ENCODE assay signal across 8 cellular contexts in the genomic region with DNA sequence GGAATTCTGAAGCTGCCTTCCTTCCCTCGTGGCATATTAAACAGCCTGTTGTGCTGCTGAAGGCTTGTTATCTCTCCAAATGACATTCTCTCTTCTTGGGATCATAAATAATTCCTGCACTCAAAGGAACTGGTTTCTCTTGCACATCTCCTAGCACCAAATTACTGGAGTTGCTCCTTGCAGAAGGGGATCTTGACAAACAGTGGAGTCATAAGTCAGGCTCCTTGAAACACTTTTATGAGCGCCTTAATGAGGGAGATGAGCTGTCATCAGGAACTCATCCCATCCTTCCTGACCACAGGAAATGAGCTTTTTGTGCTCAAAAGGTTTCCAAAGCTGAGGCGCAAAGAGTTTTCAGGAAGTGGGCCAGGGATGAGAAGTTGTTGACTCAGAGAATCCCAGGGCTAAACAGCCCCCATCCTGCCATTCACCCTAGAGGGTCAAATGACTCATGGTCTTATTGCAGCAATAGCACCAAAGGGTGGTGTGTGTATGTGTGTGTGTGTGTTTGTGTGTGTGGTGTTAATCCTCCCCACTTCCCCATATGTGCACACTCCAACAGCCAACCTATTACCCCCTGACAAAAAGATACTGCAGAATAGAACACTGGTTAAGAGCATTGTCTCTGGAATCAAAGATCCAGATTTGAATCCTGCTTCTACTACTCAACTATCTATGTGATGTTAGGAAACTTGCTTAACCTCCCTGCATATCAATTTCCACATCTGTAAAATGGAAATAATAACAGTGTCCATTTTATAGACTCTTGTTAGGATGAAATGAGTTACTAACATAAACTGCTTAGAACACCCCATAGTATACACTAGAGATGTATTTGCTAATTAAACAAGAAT. TPM values are rescaled to one million over a fixed set of nuclear protein-coding genes. Genes with fewer than 3 reads are reported as not detected.
A peak's percentile ranks its signal among the peaks of the same experiment; 100 is the strongest.
DNase-seq lines count a peak whose midpoint lies in the region; ATAC-seq and TF ChIP-seq lines count a peak whose summit lies in the region.

No MANE protein-coding gene starts in this region.

- H3K4me2 ChIP-seq in GM23338 = no peak overlapping the region

- DNase-seq in GM23338 (ENCODE audit: low spot score) = no peak
- peak; percentile 96 for DNase-seq in RWPE1 (ENCODE audit: low spot score)
- peak; percentile 97 for DNase-seq in fibroblast of the aortic adventitia (ENCODE audit: low read depth)
- peak; percentile 100 for DNase-seq in skeletal muscle cell (ENCODE audit: low read depth)
- DNase-seq in HuH-7 (ENCODE audit: low spot score) = no peak
- DNase-seq in NCI-H2196 (lab: John Stamatoyannopoulos, UW; ENCODE audit: unreplicated experiment) = no peak

- no peaks in the 10 kb centered on the region for H3K79me2 ChIP-seq in GM23338 (replicated peaks; ENCODE audit: insufficient read depth)

- peaks cover 27% of the 10 kb centered on the region for H3K27me3 ChIP-seq in GM23338 (ENCODE audit: insufficient read depth)

- H3K36me3 Mint-ChIP-seq in GM23338 (ENCODE audit: low read depth) = no peaks in the 10 kb centered on the region

- H3K9me3 Mint-ChIP-seq in GM23338 = no peaks in the 10 kb centered on the region

- CTCF ChIA-PET in RWPE1 (lab: Yijun Ruan, JAX) = interaction anchor here (1.6 kb wide), 1 partner anchor 37 kb away, joined by 4 read pairs; no protein-coding TSS in a partner anchor

- no peak for ATAC-seq in GM23338
- no peak for ATAC-seq in GM19455 (IDR thresholded peaks at IDR 0.05; ENCODE audit: unreplicated experiment)
- ATAC-seq in GM18861 (IDR thresholded peaks at IDR 0.05; ENCODE audit: unreplicated experiment) = no peak

- TF ChIP-seq CTCF in GM23338 (conservative IDR thresholded peaks at IDR 0.05; ENCODE audit: low read depth in 2 of 2) (no peak), RWPE1 (conservative IDR thresholded peaks at IDR 0.05; ENCODE audit: low read depth) (no peak), fibroblast of the aortic adventitia (IDR thresholded peaks at IDR 0.05; ENCODE audit: insufficient read depth, low read length) (no peak)

- H3K4me3 Mint-ChIP-seq in GM23338 = no peak overlapping the region

- 0 out of 2 replicates have a peak overlapping the region, but pooled peaks have one; percentile 52 for H2AFZ ChIP-seq in GM23338

- H3K36me3 ChIP-seq in GM23338 (ENCODE audit: insufficient read depth) = no peaks in the 10 kb centered on the region

- peaks cover 11% of the 10 kb centered on the region; the same call in 1 of the 2 replicates for H3F3A ChIP-seq in GM23338 (replicated peaks; ENCODE audit: low read depth)

- POLR2A ChIA-PET in RWPE1 (lab: Yijun Ruan, JAX; ENCODE audit: low non-redundant PET) = no interaction called here

- no peak overlapping the region for H3K27ac ChIP-seq in GM23338 (ENCODE audit: low read depth)
- H3K27ac ChIP-seq in RWPE1 = peak overlapping the region; percentile 50; the same call in 1 of the 2 replicates

- H3K4me1 Mint-ChIP-seq in GM23338 = peaks cover 11% of the 10 kb centered on the region; the same call in 2 of the 3 replicates

- H3K4me3 ChIP-seq in GM23338 (no peak overlapping the region), fibroblast of the aortic adventitia (ENCODE audit: low read depth, low read length) (no peak overlapping the region), skeletal muscle cell (ENCODE audit: low read depth, low read length) (no peak overlapping the region)

- H4K20me1 ChIP-seq in GM23338 (replicated peaks; ENCODE audit: insufficient read depth) = peaks cover 5% of the 10 kb centered on the region; the same call in 1 of the 2 replicates

- H3K27ac Mint-ChIP-seq in GM23338 = no peak overlapping the region

- H3K4me1 ChIP-seq in GM23338 (ENCODE audit: insufficient read depth) = peaks cover 19% of the 10 kb centered on the region

- no peaks in the 10 kb centered on the region for H3K9me2 ChIP-seq in GM23338 (ENCODE audit: insufficient read depth)

- no peaks in the 10 kb centered on the region for H3K27me3 Mint-ChIP-seq in GM23338 (ENCODE audit: insufficient read depth, low read depth, poor library complexity)

TF ChIP-seq in GM23338, 12 proteins besides CTCF, POLR2A, EP300 and RAD21 (continues in another document):
- TF ChIP-seq EZH2 (IDR thresholded peaks at IDR 0.05; ENCODE audit: low read depth, unreplicated experiment) (no peak), ZNF114 (CRISPR knock-in tag; IDR thresholded peaks at IDR 0.05) (no peak), POLR2AphosphoS5 (IDR thresholded peaks at IDR 0.05; ENCODE audit: low read depth) (no peak), CREB1 (CRISPR knock-in tag; IDR thresholded peaks at IDR 0.05; ENCODE audit: low read depth) (no peak), STAT1 (IDR thresholded peaks at IDR 0.05; ENCODE audit: unreplicated experiment) (no peak), NANOG (IDR thresholded peaks at IDR 0.05; ENCODE audit: borderline replicate concordance) (no peak)
- TF ChIP-seq, protein P1, sequence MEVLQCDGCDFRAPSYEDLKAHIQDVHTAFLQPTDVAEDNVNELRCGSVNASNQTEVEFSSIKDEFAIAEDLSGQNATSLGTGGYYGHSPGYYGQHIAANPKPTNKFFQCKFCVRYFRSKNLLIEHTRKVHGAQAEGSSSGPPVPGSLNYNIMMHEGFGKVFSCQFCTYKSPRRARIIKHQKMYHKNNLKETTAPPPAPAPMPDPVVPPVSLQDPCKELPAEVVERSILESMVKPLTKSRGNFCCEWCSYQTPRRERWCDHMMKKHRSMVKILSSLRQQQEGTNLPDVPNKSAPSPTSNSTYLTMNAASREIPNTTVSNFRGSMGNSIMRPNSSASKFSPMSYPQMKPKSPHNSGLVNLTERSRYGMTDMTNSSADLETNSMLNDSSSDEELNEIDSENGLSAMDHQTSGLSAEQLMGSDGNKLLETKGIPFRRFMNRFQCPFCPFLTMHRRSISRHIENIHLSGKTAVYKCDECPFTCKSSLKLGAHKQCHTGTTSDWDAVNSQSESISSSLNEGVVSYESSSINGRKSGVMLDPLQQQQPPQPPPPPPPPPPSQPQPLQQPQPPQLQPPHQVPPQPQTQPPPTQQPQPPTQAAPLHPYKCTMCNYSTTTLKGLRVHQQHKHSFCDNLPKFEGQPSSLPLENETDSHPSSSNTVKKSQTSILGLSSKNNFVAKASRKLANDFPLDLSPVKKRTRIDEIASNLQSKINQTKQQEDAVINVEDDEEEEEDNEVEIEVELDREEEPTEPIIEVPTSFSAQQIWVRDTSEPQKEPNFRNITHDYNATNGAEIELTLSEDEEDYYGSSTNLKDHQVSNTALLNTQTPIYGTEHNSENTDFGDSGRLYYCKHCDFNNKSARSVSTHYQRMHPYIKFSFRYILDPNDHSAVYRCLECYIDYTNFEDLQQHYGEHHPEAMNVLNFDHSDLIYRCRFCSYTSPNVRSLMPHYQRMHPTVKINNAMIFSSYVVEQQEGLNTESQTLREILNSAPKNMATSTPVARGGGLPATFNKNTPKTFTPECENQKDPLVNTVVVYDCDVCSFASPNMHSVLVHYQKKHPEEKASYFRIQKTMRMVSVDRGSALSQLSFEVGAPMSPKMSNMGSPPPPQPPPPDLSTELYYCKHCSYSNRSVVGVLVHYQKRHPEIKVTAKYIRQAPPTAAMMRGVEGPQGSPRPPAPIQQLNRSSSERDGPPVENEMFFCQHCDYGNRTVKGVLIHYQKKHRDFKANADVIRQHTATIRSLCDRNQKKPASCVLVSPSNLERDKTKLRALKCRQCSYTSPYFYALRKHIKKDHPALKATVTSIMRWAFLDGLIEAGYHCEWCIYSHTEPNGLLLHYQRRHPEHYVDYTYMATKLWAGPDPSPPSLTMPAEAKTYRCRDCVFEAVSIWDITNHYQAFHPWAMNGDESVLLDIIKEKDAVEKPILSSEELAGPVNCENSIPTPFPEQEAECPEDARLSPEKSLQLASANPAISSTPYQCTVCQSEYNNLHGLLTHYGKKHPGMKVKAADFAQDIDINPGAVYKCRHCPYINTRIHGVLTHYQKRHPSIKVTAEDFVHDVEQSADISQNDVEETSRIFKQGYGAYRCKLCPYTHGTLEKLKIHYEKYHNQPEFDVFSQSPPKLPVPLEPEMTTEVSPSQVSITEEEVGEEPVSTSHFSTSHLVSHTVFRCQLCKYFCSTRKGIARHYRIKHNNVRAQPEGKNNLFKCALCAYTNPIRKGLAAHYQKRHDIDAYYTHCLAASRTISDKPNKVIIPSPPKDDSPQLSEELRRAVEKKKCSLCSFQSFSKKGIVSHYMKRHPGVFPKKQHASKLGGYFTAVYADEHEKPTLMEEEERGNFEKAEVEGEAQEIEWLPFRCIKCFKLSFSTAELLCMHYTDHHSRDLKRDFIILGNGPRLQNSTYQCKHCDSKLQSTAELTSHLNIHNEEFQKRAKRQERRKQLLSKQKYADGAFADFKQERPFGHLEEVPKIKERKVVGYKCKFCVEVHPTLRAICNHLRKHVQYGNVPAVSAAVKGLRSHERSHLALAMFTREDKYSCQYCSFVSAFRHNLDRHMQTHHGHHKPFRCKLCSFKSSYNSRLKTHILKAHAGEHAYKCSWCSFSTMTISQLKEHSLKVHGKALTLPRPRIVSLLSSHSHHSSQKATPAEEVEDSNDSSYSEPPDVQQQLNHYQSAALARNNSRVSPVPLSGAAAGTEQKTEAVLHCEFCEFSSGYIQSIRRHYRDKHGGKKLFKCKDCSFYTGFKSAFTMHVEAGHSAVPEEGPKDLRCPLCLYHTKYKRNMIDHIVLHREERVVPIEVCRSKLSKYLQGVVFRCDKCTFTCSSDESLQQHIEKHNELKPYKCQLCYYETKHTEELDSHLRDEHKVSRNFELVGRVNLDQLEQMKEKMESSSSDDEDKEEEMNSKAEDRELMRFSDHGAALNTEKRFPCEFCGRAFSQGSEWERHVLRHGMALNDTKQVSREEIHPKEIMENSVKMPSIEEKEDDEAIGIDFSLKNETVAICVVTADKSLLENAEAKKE (CRISPR knock-in tag; IDR thresholded peaks at IDR 0.05) = no peak

RNA-seq across cellular contexts. Expression of a gene that starts 2.8 kb away (rescaled TPM):
- total RNA-seq in GM23338 (2014; rRNA removed; shearing (Covaris generic)) = 7.3 and 11.8 TPM in 2 replicates
- polyA plus RNA-seq in GM23338 (2016; fragmentation: Nextera tagmentation; extraction: Ambion mirVana) = 1.7 and 2.0 TPM in 2 replicates
- 30.3 and 50.5 TPM in 2 replicates for total RNA-seq in fibroblast of the aortic adventitia (ENCODE audit: low replicate concordance)

RNA-seq across cellular contexts. Expression of a gene that starts 38.7 kb away (rescaled TPM):
- total RNA-seq in GM23338 (2014; rRNA removed; shearing (Covaris generic)) = 3.9 and 4.9 TPM in 2 replicates
- polyA plus RNA-seq in GM23338 (2016; fragmentation: Nextera tagmentation; extraction: Ambion mirVana) = 0.91 and 0.97 TPM in 2 replicates
- total RNA-seq in fibroblast of the aortic adventitia (ENCODE audit: low replicate concordance) = 6.2 and 6.7 TPM in 2 replicates

Comparison
In these comparisons a context has a peak if more than half of its experiments do, and no peak if none do; other contexts are left out.
1. DNase-seq: peak in RWPE1 (single experiment), fibroblast of the aortic adventitia (single experiment) and skeletal muscle cell (single experiment); none in GM23338 (single experiment), HuH-7 (single experiment) and NCI-H2196 (single experiment).